Comparison of ENCODE assay signal across 8 cellular contexts in the genomic region with DNA sequence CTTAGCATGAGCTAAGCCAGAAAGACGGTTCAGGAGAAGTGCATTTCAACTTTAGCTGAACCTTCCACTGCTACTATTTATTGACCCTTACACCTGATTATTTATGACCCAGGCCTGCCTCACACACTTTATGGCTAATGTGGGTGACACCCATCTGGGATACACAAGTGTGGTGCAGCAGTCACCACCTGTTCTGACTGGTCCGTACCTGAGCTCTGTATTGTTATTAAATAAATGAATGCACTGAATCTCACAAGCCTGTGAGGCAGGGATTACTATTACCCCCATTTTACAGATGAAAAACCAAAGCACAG. TPM values are rescaled to one million over a fixed set of nuclear protein-coding genes. Genes with fewer than 3 reads are reported as not detected.
DNase-seq lines count a peak whose midpoint lies in the region; ATAC-seq, FAIRE-seq and TF ChIP-seq lines count a peak whose summit lies in the region.

No MANE protein-coding gene starts in this region.

- TF ChIP-seq CTCF in RWPE2 (IDR thresholded peaks at IDR 0.05; ENCODE audit: poor library complexity, severe bottlenecking): no peak
- no peak for TF ChIP-seq CTCF in fibroblast of pulmonary artery (IDR thresholded peaks at IDR 0.05; ENCODE audit: low read length, missing control alignments)
- TF ChIP-seq CTCF in GM13976 (IDR thresholded peaks at IDR 0.05; ENCODE audit: borderline replicate concordance, control extremely low read depth, extremely low read depth, insufficient read depth, missing control alignments): no peak

- intact Hi-C loops in posterior cingulate gyrus (cut with DNase I): loop anchor here (5.0 kb wide), 1 partner anchor 46 kb away; no protein-coding TSS in a partner anchor

- H3K27me3 ChIP-seq in RWPE2 (ENCODE audit: insufficient read depth, poor library complexity, severe bottlenecking): no peaks in the 10 kb centered on the region
- H3K27me3 ChIP-seq in small intestine (ENCODE audit: control insufficient read depth in 2 of 2, insufficient read depth in 2 of 2, low read length in 2 of 2): no peaks in the 10 kb centered on the region

- H3K4me3 ChIP-seq in RWPE2 (ENCODE audit: severe bottlenecking) (peak overlapping the region; percentile 80), fibroblast of pulmonary artery (replicated peaks; ENCODE audit: low read depth, low read length) (peak overlapping the region; percentile 62), small intestine (ENCODE audit: low read depth in 1 of 2, low read length in 2 of 2) (peak overlapping the region; percentile 28 to 81)

- ATAC-seq in GM21723 (IDR thresholded peaks at IDR 0.05; ENCODE audit: unreplicated experiment) (peak; percentile 2), RWPE2 (ENCODE audit: low read depth) (no peak)

- H3K36me3 ChIP-seq in RWPE2 (ENCODE audit: low read depth) (peaks cover 7% of the 10 kb centered on the region; the same call in 1 of the 2 replicates), small intestine (ENCODE audit: control insufficient read depth in 2 of 2, insufficient read depth in 2 of 2, low read length in 2 of 2) (peaks cover 0 to 6% of the 10 kb centered on the region in 2 donors)

- peaks cover 38% of the 10 kb centered on the region for H3K4me1 ChIP-seq in RWPE2 (ENCODE audit: insufficient read depth, poor library complexity, severe bottlenecking)
- peaks cover 18 to 26% of the 10 kb centered on the region in 2 donors for H3K4me1 ChIP-seq in small intestine (ENCODE audit: control insufficient read depth in 2 of 2, insufficient read depth in 1 of 2, low read depth in 1 of 2, low read length in 1 of 2)

- FAIRE-seq in small intestine (lab: Jason Lieb, UNC): no peak

- DNase-seq in RWPE2 (ENCODE audit: low spot score) (no peak), fibroblast of pulmonary artery (ENCODE audit: low read depth) (no peak), small intestine (peak; percentile 94), GM13976 (ENCODE audit: low spot score) (no peak), posterior cingulate gyrus (no peak), NCI-H2081 treated with DMSO at 0.1 percent for 48 hours (lab: John Stamatoyannopoulos, UW) (no peak), NCI-H446 (lab: John Stamatoyannopoulos, UW) (no peak)

- 5 to 14% (median 7%) methylated on average over 2 of the region's 2 CpGs for WGBS in small intestine, 3 donors

- H3K9me3 ChIP-seq in RWPE2 (ENCODE audit: severe bottlenecking) (no peaks in the 10 kb centered on the region), small intestine (ENCODE audit: control insufficient read depth, low read depth) (no peaks in the 10 kb centered on the region)

- H3K27ac ChIP-seq in RWPE2 (ENCODE audit: poor library complexity, severe bottlenecking) (peak overlapping the region; percentile 88), small intestine (ENCODE audit: low read depth in 1 of 2, low read length in 1 of 2) (peak overlapping the region; percentile 99)

- in situ Hi-C loops in GM13976 (cut with MboI; ENCODE audit: low sequenced_read_pairs, unreplicated experiment): no loop called here

RNA-seq across cellular contexts. Expression of gene ANXA11, which starts 1.5 kb away (rescaled TPM):
- 100 to 1,000 TPM; 142 to 363 (median 277) TPM for polyA plus RNA-seq in small intestine
